ENCODE assay signal across 1 cellular context in the genomic region with DNA sequence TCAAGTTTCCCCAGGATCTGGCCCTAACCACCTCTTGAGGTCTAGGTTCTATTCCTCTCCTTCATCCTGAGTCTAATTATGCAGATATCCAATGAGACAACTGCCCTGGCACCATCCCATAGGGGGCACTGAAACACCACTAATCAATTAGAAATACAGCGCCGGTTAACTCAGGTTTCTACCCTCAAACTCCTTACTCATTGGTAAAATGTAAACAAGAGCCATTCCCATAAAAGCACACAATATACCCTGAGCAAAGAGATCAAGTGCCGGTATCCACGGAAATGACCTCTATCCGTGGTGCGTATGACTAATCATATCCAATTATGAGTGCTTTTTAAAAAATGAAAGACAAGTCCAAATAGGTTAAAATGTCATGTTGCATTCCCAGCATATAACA.
TF ChIP-seq lines count a peak whose summit lies in the region.

No MANE protein-coding gene starts in this region.

TF ChIP-seq in HEK293, 187 proteins besides CTCF, POLR2A, EP300 and RAD21 (continued from another document and continues in another):
- TF ChIP-seq KLF10 (tag by site-specific recombination; IDR thresholded peaks at IDR 0.05) (0 out of 2 replicates have a peak, but pooled peaks have one; percentile 26), HOXC10 (CRISPR knock-in tag; IDR thresholded peaks at IDR 0.05) (no peak), MYNN (tag by site-specific recombination; IDR thresholded peaks at IDR 0.05; ENCODE audit: borderline replicate concordance) (no peak), KLF9 (tag by site-specific recombination; IDR thresholded peaks at IDR 0.05; ENCODE audit: low read depth) (no peak), ZSCAN4 (tag by site-specific recombination; IDR thresholded peaks at IDR 0.05) (no peak), ZBTB44 (tag by site-specific recombination; IDR thresholded peaks at IDR 0.05) (0 out of 2 replicates have a peak, but pooled peaks have one; percentile 53), ZNF157 (tag by site-specific recombination; IDR thresholded peaks at IDR 0.05) (no peak), PATZ1 (tag by site-specific recombination; IDR thresholded peaks at IDR 0.05) (no peak), ZNF747 (tag by site-specific recombination; IDR thresholded peaks at IDR 0.05) (no peak), ZNF366 (tag by site-specific recombination; conservative IDR thresholded peaks at IDR 0.05) (peak; percentile 57), ZNF184 (tag by site-specific recombination; IDR thresholded peaks at IDR 0.05) (0 out of 2 replicates have a peak, but pooled peaks have one; percentile 26), ZNF660 (tag by site-specific recombination; IDR thresholded peaks at IDR 0.05) (peak; percentile 71; the same call in 1 of the 2 replicates), ZNF175 (tag by site-specific recombination; IDR thresholded peaks at IDR 0.05) (no peak), ZNF600 (tag by site-specific recombination; IDR thresholded peaks at IDR 0.05) (no peak), ZNF132 (tag by site-specific recombination; IDR thresholded peaks at IDR 0.05; ENCODE audit: borderline replicate concordance) (no peak), ZNF501 (tag by site-specific recombination; IDR thresholded peaks at IDR 0.05) (no peak), ZNF510 (tag by site-specific recombination; IDR thresholded peaks at IDR 0.05; ENCODE audit: insufficient replicate concordance) (no peak), ZXDB (tag by site-specific recombination; IDR thresholded peaks at IDR 0.05) (no peak), ZNF473 (tag by site-specific recombination; IDR thresholded peaks at IDR 0.05) (no peak), ZNF354C (tag by site-specific recombination; IDR thresholded peaks at IDR 0.05; ENCODE audit: borderline replicate concordance, low read depth) (no peak), ZNF350 (tag by site-specific recombination; IDR thresholded peaks at IDR 0.05) (no peak), PRDM6 (tag by site-specific recombination; IDR thresholded peaks at IDR 0.05) (no peak), ZSCAN16 (tag by site-specific recombination; IDR thresholded peaks at IDR 0.05) (no peak), ZNF239 (tag by site-specific recombination; IDR thresholded peaks at IDR 0.05) (no peak), HOXA7 (CRISPR knock-in tag; IDR thresholded peaks at IDR 0.05; ENCODE audit: borderline replicate concordance) (no peak), ZFP37 (tag by site-specific recombination; IDR thresholded peaks at IDR 0.05) (no peak), ZNF211 (tag by site-specific recombination; IDR thresholded peaks at IDR 0.05; ENCODE audit: low read depth) (no peak), GLI2 (tag by site-specific recombination; IDR thresholded peaks at IDR 0.05; ENCODE audit: borderline replicate concordance, low read depth) (no peak), ZNF549 (tag by site-specific recombination; IDR thresholded peaks at IDR 0.05) (no peak), SETDB1 (IDR thresholded peaks at IDR 0.05; ENCODE audit: insufficient read length, low read length) (no peak), ZNF311 (tag by site-specific recombination; IDR thresholded peaks at IDR 0.05; ENCODE audit: borderline replicate concordance) (no peak), ZNF777 (tag by site-specific recombination; IDR thresholded peaks at IDR 0.05; ENCODE audit: borderline replicate concordance) (no peak), ZNF530 (tag by site-specific recombination; IDR thresholded peaks at IDR 0.05; ENCODE audit: low read depth) (no peak), ZNF692 (tag by site-specific recombination; IDR thresholded peaks at IDR 0.05) (peak; percentile 23; the same call in 1 of the 2 replicates), INSM2 (tag by site-specific recombination; IDR thresholded peaks at IDR 0.05) (no peak), ZBTB7A (tag by site-specific recombination; IDR thresholded peaks at IDR 0.05; ENCODE audit: low read depth) (no peak)
- TF ChIP-seq, protein P1, sequence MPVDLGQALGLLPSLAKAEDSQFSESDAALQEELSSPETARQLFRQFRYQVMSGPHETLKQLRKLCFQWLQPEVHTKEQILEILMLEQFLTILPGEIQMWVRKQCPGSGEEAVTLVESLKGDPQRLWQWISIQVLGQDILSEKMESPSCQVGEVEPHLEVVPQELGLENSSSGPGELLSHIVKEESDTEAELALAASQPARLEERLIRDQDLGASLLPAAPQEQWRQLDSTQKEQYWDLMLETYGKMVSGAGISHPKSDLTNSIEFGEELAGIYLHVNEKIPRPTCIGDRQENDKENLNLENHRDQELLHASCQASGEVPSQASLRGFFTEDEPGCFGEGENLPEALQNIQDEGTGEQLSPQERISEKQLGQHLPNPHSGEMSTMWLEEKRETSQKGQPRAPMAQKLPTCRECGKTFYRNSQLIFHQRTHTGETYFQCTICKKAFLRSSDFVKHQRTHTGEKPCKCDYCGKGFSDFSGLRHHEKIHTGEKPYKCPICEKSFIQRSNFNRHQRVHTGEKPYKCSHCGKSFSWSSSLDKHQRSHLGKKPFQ (tag by site-specific recombination; IDR thresholded peaks at IDR 0.05): no peak
- TF ChIP-seq, protein P2, sequence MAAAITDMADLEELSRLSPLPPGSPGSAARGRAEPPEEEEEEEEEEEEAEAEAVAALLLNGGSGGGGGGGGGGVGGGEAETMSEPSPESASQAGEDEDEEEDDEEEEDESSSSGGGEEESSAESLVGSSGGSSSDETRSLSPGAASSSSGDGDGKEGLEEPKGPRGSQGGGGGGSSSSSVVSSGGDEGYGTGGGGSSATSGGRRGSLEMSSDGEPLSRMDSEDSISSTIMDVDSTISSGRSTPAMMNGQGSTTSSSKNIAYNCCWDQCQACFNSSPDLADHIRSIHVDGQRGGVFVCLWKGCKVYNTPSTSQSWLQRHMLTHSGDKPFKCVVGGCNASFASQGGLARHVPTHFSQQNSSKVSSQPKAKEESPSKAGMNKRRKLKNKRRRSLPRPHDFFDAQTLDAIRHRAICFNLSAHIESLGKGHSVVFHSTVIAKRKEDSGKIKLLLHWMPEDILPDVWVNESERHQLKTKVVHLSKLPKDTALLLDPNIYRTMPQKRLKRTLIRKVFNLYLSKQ (tag by site-specific recombination; IDR thresholded peaks at IDR 0.05; ENCODE audit: borderline replicate concordance): no peak
- TF ChIP-seq, protein P3, sequence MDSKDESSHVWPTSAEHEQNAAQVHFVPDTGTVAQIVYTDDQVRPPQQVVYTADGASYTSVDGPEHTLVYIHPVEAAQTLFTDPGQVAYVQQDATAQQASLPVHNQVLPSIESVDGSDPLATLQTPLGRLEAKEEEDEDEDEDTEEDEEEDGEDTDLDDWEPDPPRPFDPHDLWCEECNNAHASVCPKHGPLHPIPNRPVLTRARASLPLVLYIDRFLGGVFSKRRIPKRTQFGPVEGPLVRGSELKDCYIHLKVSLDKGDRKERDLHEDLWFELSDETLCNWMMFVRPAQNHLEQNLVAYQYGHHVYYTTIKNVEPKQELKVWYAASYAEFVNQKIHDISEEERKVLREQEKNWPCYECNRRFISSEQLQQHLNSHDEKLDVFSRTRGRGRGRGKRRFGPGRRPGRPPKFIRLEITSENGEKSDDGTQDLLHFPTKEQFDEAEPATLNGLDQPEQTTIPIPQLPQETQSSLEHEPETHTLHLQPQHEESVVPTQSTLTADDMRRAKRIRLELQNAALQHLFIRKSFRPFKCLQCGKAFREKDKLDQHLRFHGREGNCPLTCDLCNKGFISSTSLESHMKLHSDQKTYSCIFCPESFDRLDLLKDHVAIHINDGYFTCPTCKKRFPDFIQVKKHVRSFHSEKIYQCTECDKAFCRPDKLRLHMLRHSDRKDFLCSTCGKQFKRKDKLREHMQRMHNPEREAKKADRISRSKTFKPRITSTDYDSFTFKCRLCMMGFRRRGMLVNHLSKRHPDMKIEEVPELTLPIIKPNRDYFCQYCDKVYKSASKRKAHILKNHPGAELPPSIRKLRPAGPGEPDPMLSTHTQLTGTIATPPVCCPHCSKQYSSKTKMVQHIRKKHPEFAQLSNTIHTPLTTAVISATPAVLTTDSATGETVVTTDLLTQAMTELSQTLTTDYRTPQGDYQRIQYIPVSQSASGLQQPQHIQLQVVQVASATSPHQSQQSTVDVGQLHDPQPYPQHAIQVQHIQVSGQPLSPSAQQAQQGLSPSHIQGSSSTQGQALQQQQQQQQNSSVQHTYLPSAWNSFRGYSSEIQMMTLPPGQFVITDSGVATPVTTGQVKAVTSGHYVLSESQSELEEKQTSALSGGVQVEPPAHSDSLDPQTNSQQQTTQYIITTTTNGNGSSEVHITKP (tag by site-specific recombination; IDR thresholded peaks at IDR 0.05): no peak
- TF ChIP-seq, protein P4, sequence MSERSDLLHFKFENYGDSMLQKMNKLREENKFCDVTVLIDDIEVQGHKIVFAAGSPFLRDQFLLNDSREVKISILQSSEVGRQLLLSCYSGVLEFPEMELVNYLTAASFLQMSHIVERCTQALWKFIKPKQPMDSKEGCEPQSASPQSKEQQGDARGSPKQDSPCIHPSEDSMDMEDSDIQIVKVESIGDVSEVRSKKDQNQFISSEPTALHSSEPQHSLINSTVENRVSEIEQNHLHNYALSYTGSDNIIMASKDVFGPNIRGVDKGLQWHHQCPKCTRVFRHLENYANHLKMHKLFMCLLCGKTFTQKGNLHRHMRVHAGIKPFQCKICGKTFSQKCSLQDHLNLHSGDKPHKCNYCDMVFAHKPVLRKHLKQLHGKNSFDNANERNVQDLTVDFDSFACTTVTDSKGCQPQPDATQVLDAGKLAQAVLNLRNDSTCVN (tag by site-specific recombination; optimal IDR thresholded peaks at IDR 0.05): no peak
